Comparison of ENCODE assay signal across 15 cellular contexts in the genomic region with DNA sequence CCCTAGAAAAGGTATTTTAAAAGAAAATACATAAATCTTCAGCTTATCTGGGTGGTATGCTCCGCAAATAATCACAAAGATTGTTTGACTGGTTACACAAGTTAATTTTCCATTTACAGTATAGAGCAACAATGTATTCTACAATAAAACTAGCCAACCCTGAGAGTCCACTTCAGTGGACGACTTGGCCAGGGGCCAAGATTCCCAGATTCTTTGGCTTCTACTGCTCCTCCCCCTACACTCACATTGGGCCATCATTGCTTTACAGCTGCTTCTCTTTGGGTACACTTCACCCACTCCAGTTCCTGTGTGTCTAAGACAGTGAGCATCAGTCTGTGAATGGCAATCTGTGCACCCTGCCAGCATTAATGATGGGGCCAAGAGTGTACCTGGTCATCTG. TPM values are rescaled to one million over a fixed set of nuclear protein-coding genes. Genes with fewer than 3 reads are reported as not detected.
DNase-seq lines count a peak whose midpoint lies in the region; ATAC-seq and TF ChIP-seq lines count a peak whose summit lies in the region.
"Had no signal": no experiment of that assay in that cellular context is flagged by ENCODE, and none has a peak within 500 bp of the region (broad histone marks: within the 10 kb centered on the region; RNA-seq: fewer than 3 reads in every experiment).

No MANE protein-coding gene starts in this region.

- no peaks in the 10 kb centered on the region for H3K9me3 ChIP-seq in upper lobe of right lung

- H3K27me3 ChIP-seq in upper lobe of right lung: no peaks in the 10 kb centered on the region

- ATAC-seq in left cardiac atrium (no peak), upper lobe of right lung (peak; percentile 59)
- ATAC-seq: T-cell had no signal

- intact Hi-C loops in left cardiac atrium (cut with DNase I): no loop called here
- intact Hi-C loops in cardiac septum (cut with DNase I): no loop called here
- intact Hi-C loops in upper lobe of right lung (cut with DNase I): no loop called here

- no peaks in the 10 kb centered on the region for H3K36me3 ChIP-seq in upper lobe of right lung

- no peak overlapping the region for H3K27ac ChIP-seq in upper lobe of right lung
- H3K27ac ChIP-seq: HL-60 had no signal

- no peak overlapping the region for H3K4me3 ChIP-seq in upper lobe of right lung

- TF ChIP-seq CTCF in upper lobe of right lung (IDR thresholded peaks at IDR 0.05): no peak

- peak; percentile 46 for DNase-seq in left cardiac atrium
- DNase-seq in cardiac septum (ENCODE audit: low spot score): no peak
- peak; percentile 8 for DNase-seq in NCI-H748 treated with DMSO at 0.1 percent for 48 hours (lab: John Stamatoyannopoulos, UW)
- peak; percentile 82 for DNase-seq in left kidney (ENCODE audit: low read depth, low spot score)
- no peak for DNase-seq in upper lobe of right lung
- no peak for DNase-seq in NCI-H1930 (lab: John Stamatoyannopoulos, UW)
- DNase-seq in retina: no peak
- no peak for DNase-seq in cerebellar nuclear complex (lab: John Stamatoyannopoulos, UW)
- DNase-seq: activated CD8-positive, alpha-beta memory T cell treated with anti-CD3 and anti-CD28 coated beads, Interleukin-2, amount 50 U/mL, for 4 hours; activated naive CD4-positive, alpha-beta T cell treated with Interleukin-2 at 50 U/mL for 16 hours; HCEC 1CT; occipital lobe; stimulated activated CD4-positive, alpha-beta T cell treated with anti-CD3 and anti-CD28 coated beads, Interleukin-12 subunit alpha, Interleukin-12 subunit beta, amount 100 ng/mL, for 4 hours; T-cell had no signal

- peaks cover 12% of the 10 kb centered on the region for H3K4me1 ChIP-seq in upper lobe of right lung

RNA-seq across cellular contexts. Expression of a gene that starts 17.2 kb away (rescaled TPM):
- total RNA-seq in left cardiac atrium (10 to 100 TPM; 21.0 to 21.9 TPM), cardiac septum (12.4 TPM), upper lobe of right lung (37.2 TPM)

Comparison
In these comparisons a context has a peak if more than half of its experiments do, and no peak if none do; other contexts are left out.
1. DNase-seq: peak in left cardiac atrium (single experiment), NCI-H748 treated with DMSO at 0.1 percent for 48 hours (single experiment) and left kidney (single experiment); none in cardiac septum (single experiment), upper lobe of right lung (single experiment), NCI-H1930 (0 of 2), retina (single experiment) and cerebellar nuclear complex (0 of 2).